ENCODE assay signal across 1 cellular context in genomic region chr1:245216356-245217110, GRCh38.
TF ChIP-seq lines count a peak whose summit lies in the region.

No MANE protein-coding gene starts in this region.

TF ChIP-seq in WTC11, 78 proteins besides CTCF, POLR2A, EP300 and RAD21 (continued from another document):
- no peak for TF ChIP-seq ATF2 (CRISPR knock-in tag; IDR thresholded peaks at IDR 0.05; ENCODE audit: borderline replicate concordance, low read depth)
- TF ChIP-seq, protein P1, sequence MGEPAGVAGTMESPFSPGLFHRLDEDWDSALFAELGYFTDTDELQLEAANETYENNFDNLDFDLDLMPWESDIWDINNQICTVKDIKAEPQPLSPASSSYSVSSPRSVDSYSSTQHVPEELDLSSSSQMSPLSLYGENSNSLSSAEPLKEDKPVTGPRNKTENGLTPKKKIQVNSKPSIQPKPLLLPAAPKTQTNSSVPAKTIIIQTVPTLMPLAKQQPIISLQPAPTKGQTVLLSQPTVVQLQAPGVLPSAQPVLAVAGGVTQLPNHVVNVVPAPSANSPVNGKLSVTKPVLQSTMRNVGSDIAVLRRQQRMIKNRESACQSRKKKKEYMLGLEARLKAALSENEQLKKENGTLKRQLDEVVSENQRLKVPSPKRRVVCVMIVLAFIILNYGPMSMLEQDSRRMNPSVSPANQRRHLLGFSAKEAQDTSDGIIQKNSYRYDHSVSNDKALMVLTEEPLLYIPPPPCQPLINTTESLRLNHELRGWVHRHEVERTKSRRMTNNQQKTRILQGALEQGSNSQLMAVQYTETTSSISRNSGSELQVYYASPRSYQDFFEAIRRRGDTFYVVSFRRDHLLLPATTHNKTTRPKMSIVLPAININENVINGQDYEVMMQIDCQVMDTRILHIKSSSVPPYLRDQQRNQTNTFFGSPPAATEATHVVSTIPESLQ (CRISPR knock-in tag; IDR thresholded peaks at IDR 0.05) = no peak
- TF ChIP-seq HMGXB4 (CRISPR knock-in tag; IDR thresholded peaks at IDR 0.05) = no peak
- no peak for TF ChIP-seq TCF7 (CRISPR knock-in tag; IDR thresholded peaks at IDR 0.05; ENCODE audit: low read depth)
- no peak for TF ChIP-seq GTF2I (CRISPR knock-in tag; conservative IDR thresholded peaks at IDR 0.05)
- TF ChIP-seq HMGA2 (CRISPR knock-in tag; IDR thresholded peaks at IDR 0.05) = no peak
- no peak for TF ChIP-seq FOXJ3 (CRISPR knock-in tag; IDR thresholded peaks at IDR 0.05; ENCODE audit: borderline replicate concordance)
- TF ChIP-seq, protein P2, sequence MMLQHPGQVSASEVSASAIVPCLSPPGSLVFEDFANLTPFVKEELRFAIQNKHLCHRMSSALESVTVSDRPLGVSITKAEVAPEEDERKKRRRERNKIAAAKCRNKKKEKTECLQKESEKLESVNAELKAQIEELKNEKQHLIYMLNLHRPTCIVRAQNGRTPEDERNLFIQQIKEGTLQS (CRISPR knock-in tag; conservative IDR thresholded peaks at IDR 0.05) = no peak
- TF ChIP-seq, protein P3, sequence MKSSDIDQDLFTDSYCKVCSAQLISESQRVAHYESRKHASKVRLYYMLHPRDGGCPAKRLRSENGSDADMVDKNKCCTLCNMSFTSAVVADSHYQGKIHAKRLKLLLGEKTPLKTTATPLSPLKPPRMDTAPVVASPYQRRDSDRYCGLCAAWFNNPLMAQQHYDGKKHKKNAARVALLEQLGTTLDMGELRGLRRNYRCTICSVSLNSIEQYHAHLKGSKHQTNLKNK (CRISPR knock-in tag; IDR thresholded peaks at IDR 0.05) = no peak
- no peak for TF ChIP-seq ZNF219 (CRISPR knock-in tag; IDR thresholded peaks at IDR 0.05; ENCODE audit: borderline replicate concordance)
- no peak for TF ChIP-seq JAZF1 (CRISPR knock-in tag; IDR thresholded peaks at IDR 0.05)
- TF ChIP-seq CREM (CRISPR knock-in tag; IDR thresholded peaks at IDR 0.05) = no peak
